ENCODE assay signal across 23 cellular contexts in the genomic region with DNA sequence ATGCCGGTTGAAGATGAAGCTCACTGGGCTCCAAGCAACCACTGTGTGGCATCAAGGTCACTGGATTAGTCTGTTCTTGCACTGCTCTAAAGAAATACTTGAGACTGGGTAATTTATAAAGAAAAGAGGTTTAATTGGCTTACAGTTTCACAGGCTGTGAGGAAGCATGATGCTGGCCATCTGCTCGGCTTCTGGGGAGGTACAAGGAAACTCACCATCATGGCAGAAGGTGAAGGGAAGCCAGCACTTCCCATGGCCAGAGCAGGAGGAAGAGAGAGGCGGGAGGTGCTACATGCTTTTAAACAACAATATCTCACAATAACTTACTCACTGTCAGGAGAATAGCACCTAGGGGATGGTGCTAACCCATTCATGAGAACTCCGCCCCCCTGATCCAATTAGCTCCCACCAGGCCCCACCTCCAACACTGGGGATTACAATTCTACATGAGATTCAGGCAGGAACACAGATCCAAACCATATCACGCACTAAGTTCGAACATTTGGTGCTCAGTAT.
A peak's percentile ranks its signal among the peaks of the same experiment; 100 is the strongest.
DNase-seq lines count a peak whose midpoint lies in the region; ATAC-seq, FAIRE-seq and TF ChIP-seq lines count a peak whose summit lies in the region.
"Had no signal": no experiment of that assay in that cellular context is flagged by ENCODE, and none has a peak within 500 bp of the region (broad histone marks: within the 10 kb centered on the region; RNA-seq: fewer than 3 reads in every experiment).

No MANE protein-coding gene starts in this region.

- TF ChIP-seq CTCF in natural killer cell (IDR thresholded peaks at IDR 0.05): no peak

- DNase-seq in natural killer cell (no peak), RPMI8226 (peak; percentile 48), epithelial cell of prostate (ENCODE audit: low read depth, low spot score) (no peak), hypothalamus (lab: John Stamatoyannopoulos, UW) (no peak), GM19239 (ENCODE audit: insufficient read length, low spot score) (no peak)
- no peak for DNase-seq in natural killer cell treated with Interleukin-12 subunit alpha and Interleukin-12 subunit beta and Interleukin-15 and Interleukin-18, amount 100 ng/mL, for 72 hours (ENCODE audit: low spot score)
- no peak for DNase-seq in activated effector memory CD4-positive, alpha-beta T cell treated with anti-CD3 and anti-CD28 coated beads, Interleukin-2, amount 50 U/mL, for 16 hours
- DNase-seq: activated CD4-positive, alpha-beta T cell treated with anti-CD3 and anti-CD28 coated beads for 48 hours; activated CD8-positive, alpha-beta memory T cell treated with anti-CD3 and anti-CD28 coated beads, Interleukin-2, amount 50 U/mL, for 4 hours; activated gamma-delta T cell; DMS79 treated with DMSO at 0.1 percent for 48 hours; foreskin fibroblast; NCI-H1105; NCI-H2081; NCI-H526 treated with DMSO at 0.1 percent for 48 hours; OCI-M1; ovary; SIG-M5; stimulated activated CD4-positive, alpha-beta T cell treated with anti-CD3 and anti-CD28 coated beads, Interleukin-15, amount 100 ng/mL, for 24 hours had no signal

- H3K27ac Mint-ChIP-seq in natural killer cell: peak overlapping the region; percentile 8 to 9
- peak overlapping the region in 1 of 2 donors; percentile 27 for H3K27ac Mint-ChIP-seq in natural killer cell treated with Interleukin-12 subunit alpha and Interleukin-12 subunit beta and Interleukin-15 and Interleukin-18, amount 100 ng/mL, for 72 hours
- H3K27ac Mint-ChIP-seq: CD14-positive monocyte had no signal

- no peak for FAIRE-seq in GM19239 (lab: Jason Lieb, UNC)

- ATAC-seq in natural killer cell (no peak), HG03565 (IDR thresholded peaks at IDR 0.05; ENCODE audit: unreplicated experiment) (no peak)
- no peak for ATAC-seq in natural killer cell treated with Interleukin-12 subunit alpha and Interleukin-12 subunit beta and Interleukin-15 and Interleukin-18, amount 100 ng/mL, for 72 hours
- ATAC-seq: sciatic nerve had no signal

- no peaks in the 10 kb centered on the region for H3K36me3 Mint-ChIP-seq in natural killer cell
- no peaks in the 10 kb centered on the region for H3K36me3 Mint-ChIP-seq in natural killer cell treated with Interleukin-12 subunit alpha and Interleukin-12 subunit beta and Interleukin-15 and Interleukin-18, amount 100 ng/mL, for 72 hours

- no peak overlapping the region for H3K4me3 Mint-ChIP-seq in natural killer cell
- no peak overlapping the region for H3K4me3 Mint-ChIP-seq in natural killer cell treated with Interleukin-12 subunit alpha and Interleukin-12 subunit beta and Interleukin-15 and Interleukin-18, amount 100 ng/mL, for 72 hours
- H3K4me3 Mint-ChIP-seq: CD14-positive monocyte had no signal

- no peaks in the 10 kb centered on the region for H3K9me3 Mint-ChIP-seq in natural killer cell
- H3K9me3 Mint-ChIP-seq in natural killer cell treated with Interleukin-12 subunit alpha and Interleukin-12 subunit beta and Interleukin-15 and Interleukin-18, amount 100 ng/mL, for 72 hours: no peaks in the 10 kb centered on the region
- H3K9me3 Mint-ChIP-seq: CD14-positive monocyte had no signal

- H3K27ac ChIP-seq in epithelial cell of prostate: peak overlapping the region; percentile 67
- H3K27ac ChIP-seq: hepatocyte, ovary had no signal

- H3K27me3 Mint-ChIP-seq in natural killer cell (ENCODE audit: low read depth in 2 of 2): no peaks in the 10 kb centered on the region
- H3K27me3 Mint-ChIP-seq in natural killer cell treated with Interleukin-12 subunit alpha and Interleukin-12 subunit beta and Interleukin-15 and Interleukin-18, amount 100 ng/mL, for 72 hours: no peaks in the 10 kb centered on the region

- intact Hi-C loops in natural killer cell (cut with micrococcal nuclease): no loop called here

- peaks cover 64 to 69% of the 10 kb centered on the region in 2 donors for H3K4me1 Mint-ChIP-seq in natural killer cell
- peaks cover 58 to 69% of the 10 kb centered on the region in 2 donors for H3K4me1 Mint-ChIP-seq in natural killer cell treated with Interleukin-12 subunit alpha and Interleukin-12 subunit beta and Interleukin-15 and Interleukin-18, amount 100 ng/mL, for 72 hours (ENCODE audit: low read depth in 2 of 2)
